ENCODE assay signal across 8 cellular contexts in the genomic region with DNA sequence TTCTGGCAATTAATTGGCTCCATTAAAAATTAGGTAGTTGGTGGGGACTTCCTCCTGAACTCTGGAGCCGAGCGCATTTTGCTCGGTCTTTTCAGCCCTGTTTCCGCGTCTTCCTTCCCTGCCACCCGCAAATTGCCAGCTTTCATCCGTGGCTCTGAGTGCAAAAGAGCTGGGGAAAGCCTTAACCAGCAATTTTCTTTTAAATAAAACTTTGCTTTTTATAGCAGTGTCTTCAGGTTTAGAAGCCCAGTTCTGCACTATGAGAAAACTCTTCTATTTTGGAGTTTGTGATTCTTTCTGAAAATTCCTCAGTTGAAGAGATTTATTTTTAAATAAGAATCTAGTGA. TPM values are rescaled to one million over a fixed set of nuclear protein-coding genes. Genes with fewer than 3 reads are reported as not detected.
A peak's percentile ranks its signal among the peaks of the same experiment; 100 is the strongest.
DNase-seq lines count a peak whose midpoint lies in the region; ATAC-seq, FAIRE-seq and TF ChIP-seq lines count a peak whose summit lies in the region.

No MANE protein-coding gene starts in this region.

- H3K14ac ChIP-seq in mesenchymal stem cell (ENCODE audit: low read length in 2 of 2): no peak overlapping the region

- H3K23ac ChIP-seq in mesenchymal stem cell (ENCODE audit: low read length in 2 of 2): peak overlapping the region in 1 of 2 experiments; percentile 97

- no peak overlapping the region for H2BK15ac ChIP-seq in mesenchymal stem cell (ENCODE audit: low read depth, poor library complexity, severe bottlenecking)

- H2BK12ac ChIP-seq in mesenchymal stem cell (ENCODE audit: low read length in 2 of 2): no peak overlapping the region

- 0% methylated on average over 7 of the region's 7 CpGs for WGBS in K562 (ENCODE audit: insufficient coverage, low coverage, missing lambda C conversion rate)
- WGBS in mesenchymal stem cell: 0% methylated on average over 6 of the region's 7 CpGs

- CTCF ChIA-PET in A673 (lab: Charles Lee) (no interaction called here), K562 (lab: Yijun Ruan, JAX; ENCODE audit: low intra/inter-chr PET ratio) (interaction anchor here (0.6 to 1.5 kb wide), 3 partner anchors 21 to 139 kb away, joined by 3 to 7 read pairs (median 3); no protein-coding TSS in a partner anchor), GM10248 (lab: Yijun Ruan, JAX) (interaction anchor here (0.9 to 1.8 kb wide), 5 partner anchors 12 to 22 kb away, joined by 3 to 7 read pairs (median 3); no protein-coding TSS in a partner anchor)

- H4K91ac ChIP-seq in mesenchymal stem cell (ENCODE audit: low read length): no peak overlapping the region

- no peak for TF ChIP-seq EP300 in K562 (IDR thresholded peaks at IDR 0.05; ENCODE audit: low read length)

- TF ChIP-seq RAD21 in K562 (CRISPR knock-in tag; conservative IDR thresholded peaks at IDR 0.05 in 1 of 2, IDR thresholded peaks at IDR 0.05 in 1 of 2): no peak

- H2AFZ ChIP-seq in K562 (ENCODE audit: low read depth, low read length) (peak overlapping the region; percentile 81), mesenchymal stem cell (ENCODE audit: low read depth, low read length) (no peak overlapping the region)

- ATAC-seq in HG02759 (IDR thresholded peaks at IDR 0.05; ENCODE audit: unreplicated experiment) (peak; percentile 4), K562 (no peak)

- H3K9me3 ChIP-seq in A673 (ENCODE audit: low read depth, low read length, poor library complexity, severe bottlenecking) (no peaks in the 10 kb centered on the region), K562 (replicated peaks; ENCODE audit: control insufficient read depth, insufficient read depth, low read depth, low read length) (0 out of 2 replicates have a peak, but pooled peaks cover 5% of the 10 kb centered on the region), mesenchymal stem cell (ENCODE audit: control insufficient read depth, low read length) (no peaks in the 10 kb centered on the region)

- peak overlapping the region; percentile 88 to 98 for H3K18ac ChIP-seq in mesenchymal stem cell (ENCODE audit: low read depth in 1 of 2, low read length in 2 of 2)

- 0 out of 2 replicates have a peak, but pooled peaks cover 5% of the 10 kb centered on the region for H4K20me1 ChIP-seq in K562 (replicated peaks; ENCODE audit: control insufficient read depth, insufficient read depth, low read length)

- H2BK120ac ChIP-seq in mesenchymal stem cell (ENCODE audit: low read depth, low read length): no peak overlapping the region

- H3K4me3 ChIP-seq in A673 (ENCODE audit: low read depth, low read length, poor library complexity, severe bottlenecking) (peak overlapping the region; percentile 83), K562 (peak overlapping the region; percentile 91), mesenchymal stem cell (ENCODE audit: insufficient read depth in 1 of 2, low read depth in 1 of 2, low read length in 2 of 2) (peak overlapping the region; percentile 77 to 98)

- no peak overlapping the region for H2AK5ac ChIP-seq in mesenchymal stem cell (ENCODE audit: low read length, severe bottlenecking)

- H3K4me1 ChIP-seq in A673 (ENCODE audit: insufficient read depth, low read length, poor library complexity, severe bottlenecking) (peaks cover 36% of the 10 kb centered on the region), K562 (replicated peaks in 1 of 2; ENCODE audit: control insufficient read depth in 2 of 2, insufficient read depth in 2 of 2, low read length in 2 of 2) (peaks cover 20 to 31% of the 10 kb centered on the region in 2 experiments), mesenchymal stem cell (ENCODE audit: control insufficient read depth, insufficient read depth, low read depth, low read length) (peaks cover 3% of the 10 kb centered on the region)

- no peak overlapping the region for H2BK5ac ChIP-seq in mesenchymal stem cell (ENCODE audit: low read depth, low read length, poor library complexity, severe bottlenecking)

- DNase-seq in A673 (ENCODE audit: low spot score) (no peak), K562 (ENCODE audit: extremely low read depth in 1 of 4, low spot score in 3 of 4) (no peak), mesenchymal stem cell (no peak), GM10248 (ENCODE audit: extremely low spot score) (no peak), NCI-H526 treated with DMSO at 0.1 percent for 48 hours (lab: John Stamatoyannopoulos, UW) (no peak), HuH-7 (ENCODE audit: low spot score) (no peak)
- DNase-seq in activated CD4-positive, CD25-positive, alpha-beta regulatory T cell treated with anti-CD3 and anti-CD28 coated beads, Interleukin-2, amount 50 U/mL, for 72 hours: no peak

- H3K79me2 ChIP-seq in K562 (ENCODE audit: control insufficient read depth, insufficient read depth, low read length): peaks cover 63% of the 10 kb centered on the region

- BruUV-seq in A673 (replicated peaks; lab: Mats Ljungman, UMichigan): no TSS peak
- BruUV-seq in K562 (replicated peaks; lab: Mats Ljungman, UMichigan): no TSS peak

- POLR2A ChIA-PET in A673 (lab: Charles Lee; ENCODE audit: low non-redundant PET): no interaction called here
- POLR2A ChIA-PET in K562 (lab: Yijun Ruan, JAX): interaction anchor here (0.6 to 1.9 kb wide), 8 partner anchors 10 to 310 kb away, joined by 3 to 5 read pairs (median 3); no protein-coding TSS in a partner anchor
- POLR2A ChIA-PET in GM10248 (lab: Yijun Ruan, JAX): interaction anchor here (0.6 kb wide), 1 partner anchor 13 kb away, joined by 5 read pairs; no protein-coding TSS in a partner anchor

- H3K9me1 ChIP-seq in K562 (ENCODE audit: control insufficient read depth, insufficient read depth, low read length): no peaks in the 10 kb centered on the region

- TF ChIP-seq CTCF in A673 (conservative IDR thresholded peaks at IDR 0.05; ENCODE audit: low read depth, low read length) (no peak), K562 (IDR thresholded peaks at IDR 0.05 in 2 of 3, conservative IDR thresholded peaks at IDR 0.05 in 1 of 3; ENCODE audit: insufficient read depth in 2 of 3, low read depth in 1 of 3, low read length in 3 of 3) (no peak), GM10248 (IDR thresholded peaks at IDR 0.05; ENCODE audit: control extremely low read depth, extremely low read depth, low read depth, missing control alignments) (no peak)

- in situ Hi-C loops in K562 (cut with MboI): no loop called here

- H3K36me3 ChIP-seq in A673 (ENCODE audit: insufficient read depth, low read length, poor library complexity, severe bottlenecking) (peaks cover 11% of the 10 kb centered on the region), K562 (ENCODE audit: control insufficient read depth, insufficient read depth, low read length) (peaks cover 21% of the 10 kb centered on the region; the same call in 2 of the 3 replicates), mesenchymal stem cell (ENCODE audit: control insufficient read depth in 1 of 2, insufficient read depth in 2 of 2, low read depth in 1 of 2, low read length in 2 of 2) (peaks cover 0 to 7% of the 10 kb centered on the region in 2 experiments)

- no peak for FAIRE-seq in K562 (lab: Jason Lieb, UNC)

- intact Hi-C loops in A673 (cut with micrococcal nuclease; ENCODE audit: unreplicated experiment) (loop anchor here (5.0 to 10.0 kb wide), 2 partner anchors 101 to 154 kb away; partner anchors contain the start of gene STK38), K562 (cut with micrococcal nuclease) (loop anchor here (5.0 kb wide), 3 partner anchors 34 to 149 kb away; partner anchors contain the start of genes SRSF3 and STK38)

- H3K4me2 ChIP-seq in K562 (ENCODE audit: insufficient read depth, low read length) (peak overlapping the region; percentile 90), mesenchymal stem cell (ENCODE audit: low read length, poor library complexity, severe bottlenecking) (peak overlapping the region; percentile 52)

- no peak overlapping the region for H4K8ac ChIP-seq in mesenchymal stem cell (ENCODE audit: low read length)

- H3K9ac ChIP-seq in K562 (ENCODE audit: insufficient read depth in 1 of 2, low read depth in 2 of 2, low read length in 2 of 2) (peak overlapping the region; percentile 89 to 100), mesenchymal stem cell (ENCODE audit: low read length) (peak overlapping the region; percentile 94)

- no peak for TF ChIP-seq POLR2A in K562 (conservative IDR thresholded peaks at IDR 0.05)

- no peak overlapping the region for H3K4ac ChIP-seq in mesenchymal stem cell (ENCODE audit: low read depth in 1 of 2, low read length in 2 of 2)

- H3K27me3 ChIP-seq in A673 (replicated peaks; ENCODE audit: insufficient read depth, low read depth, low read length, poor library complexity) (no peaks in the 10 kb centered on the region), K562 (ENCODE audit: control insufficient read depth in 2 of 2, insufficient read depth in 2 of 2, low read length in 2 of 2) (no peaks in the 10 kb centered on the region), mesenchymal stem cell (ENCODE audit: control insufficient read depth in 1 of 2, insufficient read depth in 1 of 2, low read length in 2 of 2) (no peaks in the 10 kb centered on the region)

- H3K27ac ChIP-seq in A673 (ENCODE audit: low read depth, low read length, poor library complexity, severe bottlenecking): peak overlapping the region; percentile 95
- H3K27ac ChIP-seq in K562 (ENCODE audit: extremely low read depth, low read depth, low read length): peak overlapping the region; percentile 89
- peak overlapping the region; percentile 57 for H3K27ac ChIP-seq in mesenchymal stem cell (ENCODE audit: low read length, poor library complexity, severe bottlenecking)

- H3K79me1 ChIP-seq in mesenchymal stem cell (replicated peaks; ENCODE audit: low read length, poor library complexity, severe bottlenecking): peaks cover 1% of the 10 kb centered on the region

RNA-seq across cellular contexts. Expression of gene KCTD20, which starts 0.7 kb away (rescaled TPM):
- total RNA-seq in A673 (2021) (69.7 and 72.6 TPM in 2 replicates), K562 (2014; rRNA removed) (70.6 and 72.6 TPM in 2 replicates), K562 (2014; rRNA removed; fragmentation: Illumina TruSeq; extraction: Trizol) (98.3 and 110 TPM in 2 replicates), K562 (2015; rRNA removed; fragmentation: Illumina TruSeq; extraction: Trizol) (81.5 and 87.8 TPM in 2 replicates), K562 (2021) (69.5 and 71.4 TPM in 2 replicates)
- 60.9 and 87.2 TPM in 2 replicates for total RNA-seq in K562 (2011; cell fraction: chromatin; rRNA removed; ENCODE audit: low replicate concordance)
- 56.1 and 64.4 TPM in 2 replicates for total RNA-seq in K562 (2011; cell fraction: nucleolus; rRNA removed)
- 89.2 and 119 TPM in 2 replicates for total RNA-seq in K562 (2011; cell fraction: nucleoplasm; rRNA removed)
- polyA plus RNA-seq in K562 (2011; rRNA removed) (101 and 160 TPM in 2 replicates), K562 (2014; fragmentation: Illumina TruSeq; extraction: Trizol) (68.9 and 80.6 TPM in 2 replicates), K562 (2014; fragmentation: Nextera tagmentation; extraction: Ambion mirVana) (10 to 100 TPM; 28.9 to 30.0 TPM), K562 (2014; rRNA removed) (54.7 and 60.9 TPM in 2 replicates)
- polyA plus RNA-seq in K562 (2011; cell fraction: cytosol; rRNA removed): 47.1 and 65.7 TPM in 2 replicates
- polyA plus RNA-seq in K562 (2011; cell fraction: nucleus; rRNA removed): 20.5 and 24.4 TPM in 2 replicates
- polyA plus RNA-seq in K562 (2012): 57.0 and 60.1 TPM in 2 replicates
- 159 and 208 TPM in 2 replicates for polyA minus RNA-seq in K562 (2011; rRNA and poly(A)+ RNA removed)
- 61.0 and 80.4 TPM in 2 replicates for polyA minus RNA-seq in K562 (2011; cell fraction: cytosol; rRNA and poly(A)+ RNA removed)
- polyA minus RNA-seq in K562 (2011; cell fraction: nucleus; rRNA and poly(A)+ RNA removed): 26.5 and 41.0 TPM in 2 replicates
- 29.7 TPM for polyA plus RNA-seq in mesenchymal stem cell (2013, experiment 1 of 2)
- 30.6 TPM for polyA plus RNA-seq in mesenchymal stem cell (2013, experiment 2 of 2)

RNA-seq across cellular contexts. Expression of gene PXT1, which starts 0.8 kb away (rescaled TPM):
- total RNA-seq in A673 (2021) (0.13 and 0.21 TPM in 2 replicates), K562 (2014; rRNA removed) (0.08 and 0.09 TPM in 2 replicates), K562 (2014; rRNA removed; fragmentation: Illumina TruSeq; extraction: Trizol) (0.11 and 0.13 TPM in 2 replicates), K562 (2015; rRNA removed; fragmentation: Illumina TruSeq; extraction: Trizol) (0.11 TPM in 1 of 2 replicates, not detected in the other), K562 (2021) (not detected in 2 replicates)
- 0.32 and 0.35 TPM in 2 replicates for total RNA-seq in K562 (2011; cell fraction: chromatin; rRNA removed; ENCODE audit: low replicate concordance)
- total RNA-seq in K562 (2011; cell fraction: nucleolus; rRNA removed): 0.39 and 0.67 TPM in 2 replicates
- 1.7 and 1.8 TPM in 2 replicates for total RNA-seq in K562 (2011; cell fraction: nucleoplasm; rRNA removed)
- polyA plus RNA-seq in K562 (2011; rRNA removed) (0.04 and 0.10 TPM in 2 replicates), K562 (2014; fragmentation: Illumina TruSeq; extraction: Trizol) (not detected in 2 replicates), K562 (2014; fragmentation: Nextera tagmentation; extraction: Ambion mirVana) (not detected), K562 (2014; rRNA removed) (not detected in 2 replicates)
- polyA plus RNA-seq in K562 (2011; cell fraction: cytosol; rRNA removed): 0.04 TPM in 2 replicates
- polyA plus RNA-seq in K562 (2011; cell fraction: nucleus; rRNA removed): not detected in 2 replicates
- not detected in 2 replicates for polyA plus RNA-seq in K562 (2012)
- polyA minus RNA-seq in K562 (2011; rRNA and poly(A)+ RNA removed): 0.48 and 0.60 TPM in 2 replicates
- polyA minus RNA-seq in K562 (2011; cell fraction: cytosol; rRNA and poly(A)+ RNA removed): 0.82 TPM in 1 of 2 replicates, not detected in the other
- 0.54 and 0.56 TPM in 2 replicates for polyA minus RNA-seq in K562 (2011; cell fraction: nucleus; rRNA and poly(A)+ RNA removed)
- polyA plus RNA-seq in mesenchymal stem cell (2013, experiment 1 of 2): not detected
- polyA plus RNA-seq in mesenchymal stem cell (2013, experiment 2 of 2): 0.03 TPM

RNA-seq across cellular contexts. Expression of gene ETV7, which starts 56.0 kb away (rescaled TPM):
- total RNA-seq in A673 (2021) (0.33 and 0.58 TPM in 2 replicates), K562 (2014; rRNA removed) (0.12 TPM in 1 of 2 replicates, not detected in the other), K562 (2014; rRNA removed; fragmentation: Illumina TruSeq; extraction: Trizol) (0.16 and 0.22 TPM in 2 replicates), K562 (2015; rRNA removed; fragmentation: Illumina TruSeq; extraction: Trizol) (not detected in 2 replicates), K562 (2021) (0.16 and 0.22 TPM in 2 replicates)
- not detected in 2 replicates for total RNA-seq in K562 (2011; cell fraction: chromatin; rRNA removed; ENCODE audit: low replicate concordance)
- total RNA-seq in K562 (2011; cell fraction: nucleolus; rRNA removed): not detected in 2 replicates
- not detected in 2 replicates for total RNA-seq in K562 (2011; cell fraction: nucleoplasm; rRNA removed)
- polyA plus RNA-seq in K562 (2011; rRNA removed) (0.07 TPM in 1 of 2 replicates, not detected in the other), K562 (2014; fragmentation: Illumina TruSeq; extraction: Trizol) (0.12 and 0.32 TPM in 2 replicates), K562 (2014; fragmentation: Nextera tagmentation; extraction: Ambion mirVana) (under 1 TPM; 0.08 to 0.17 TPM), K562 (2014; rRNA removed) (not detected in 2 replicates)
- polyA plus RNA-seq in K562 (2011; cell fraction: cytosol; rRNA removed): not detected in 2 replicates
- polyA plus RNA-seq in K562 (2011; cell fraction: nucleus; rRNA removed): not detected in 2 replicates
- polyA plus RNA-seq in K562 (2012): 0.07 and 0.14 TPM in 2 replicates
- not detected in 2 replicates for polyA minus RNA-seq in K562 (2011; rRNA and poly(A)+ RNA removed)
- not detected in 2 replicates for polyA minus RNA-seq in K562 (2011; cell fraction: cytosol; rRNA and poly(A)+ RNA removed)
- not detected in 2 replicates for polyA minus RNA-seq in K562 (2011; cell fraction: nucleus; rRNA and poly(A)+ RNA removed)
- 1.3 TPM for polyA plus RNA-seq in mesenchymal stem cell (2013, experiment 1 of 2)
- polyA plus RNA-seq in mesenchymal stem cell (2013, experiment 2 of 2): 1.1 TPM
